Comparison of ENCODE assay signal across 22 cellular contexts in genomic region chr15:64155802-64156651, GRCh38. TPM values are rescaled to one million over a fixed set of nuclear protein-coding genes. Genes with fewer than 3 reads are reported as not detected.
DNase-seq lines count a peak whose midpoint lies in the region; ATAC-seq, FAIRE-seq and TF ChIP-seq lines count a peak whose summit lies in the region.
"Had no signal": no experiment of that assay in that cellular context is flagged by ENCODE, and none has a peak within 500 bp of the region (broad histone marks: within the 10 kb centered on the region; RNA-seq: fewer than 3 reads in every experiment).

No MANE protein-coding gene starts in this region.

- TF ChIP-seq POLR2A in GM12891 (IDR thresholded peaks at IDR 0.05; ENCODE audit: low read depth, low read length): no peak; the same call in 1 of the 2 replicates

- ATAC-seq in activated T-cell treated with anti-CD3 and anti-CD28 coated beads, Interleukin-2, amount 50 U/mL, for 4 hours: no peak
- no peak for ATAC-seq in HG03432 (IDR thresholded peaks at IDR 0.05; ENCODE audit: unreplicated experiment)
- ATAC-seq: activated CD8-positive, alpha-beta T cell treated with anti-CD3 and anti-CD28 coated beads, Interleukin-2, amount 10 ng/mL, durations not matched to agents 7 days and 5 days; T-cell had no signal

- DNase-seq in activated T-cell treated with anti-CD3 and anti-CD28 coated beads, Interleukin-2, amount 50 U/mL, for 24 hours: no peak
- DNase-seq in activated T-cell treated with anti-CD3 and anti-CD28 coated beads, Interleukin-2, amount 50 U/mL, for 4 hours: no peak
- DNase-seq in GM12891 (ENCODE audit: insufficient read length, low spot score) (no peak), nephron progenitor cell (no peak), islet precursor cell (no peak)
- DNase-seq in central memory CD4-positive, alpha-beta T cell: no peak
- DNase-seq: activated CD8-positive, alpha-beta T cell treated with anti-CD3 and anti-CD28 coated beads, Interleukin-2, amount 10 ng/mL, durations not matched to agents 7 days and 5 days; CD4-positive, alpha-beta memory T cell; effector memory CD4-positive, alpha-beta T cell; hypothalamus; kidney glomerular epithelial cell; NCI-H187 treated with DMSO at 0.1 percent for 48 hours; stimulated activated CD8-positive, alpha-beta memory T cell treated with anti-CD3 and anti-CD28 coated beads, Interleukin-4, amount 100 ng/mL, for 48 hours; T-cell; testis; WERI-Rb-1 had no signal

- no peaks in the 10 kb centered on the region for H3K9me3 Mint-ChIP-seq in activated T-cell treated with anti-CD3 and anti-CD28 coated beads, Interleukin-2, amount 50 U/mL, for 24 hours
- H3K9me3 Mint-ChIP-seq in activated T-cell treated with anti-CD3 and anti-CD28 coated beads, Interleukin-2, amount 50 U/mL, for 4 hours: no peaks in the 10 kb centered on the region
- H3K9me3 Mint-ChIP-seq in nephron progenitor cell: no peaks in the 10 kb centered on the region
- H3K9me3 Mint-ChIP-seq: mesothelial cell of epicardium, T-cell had no signal

- no peak for FAIRE-seq in GM12891 (lab: Jason Lieb, UNC)
- FAIRE-seq: H54 had no signal

- TF ChIP-seq CTCF in VCaP (conservative IDR thresholded peaks at IDR 0.05) (no peak), nephron progenitor cell (IDR thresholded peaks at IDR 0.05) (no peak)

- peak overlapping the region; percentile 92; the same call in 1 of the 2 replicates for H3K27ac ChIP-seq in VCaP
- H3K27ac ChIP-seq: testis, WERI-Rb-1 had no signal

- no peak overlapping the region for H3K4me3 Mint-ChIP-seq in activated T-cell treated with anti-CD3 and anti-CD28 coated beads, Interleukin-2, amount 50 U/mL, for 24 hours
- H3K4me3 Mint-ChIP-seq in activated T-cell treated with anti-CD3 and anti-CD28 coated beads, Interleukin-2, amount 50 U/mL, for 4 hours: no peak overlapping the region
- H3K4me3 Mint-ChIP-seq in nephron progenitor cell: no peak overlapping the region
- H3K4me3 Mint-ChIP-seq: activated CD8-positive, alpha-beta T cell treated with anti-CD3 and anti-CD28 coated beads, Interleukin-2, amount 10 ng/mL, durations not matched to agents 7 days and 5 days; CD4-positive, alpha-beta memory T cell; mesothelial cell of epicardium; T-cell had no signal

- peaks cover 65% of the 10 kb centered on the region for H3K36me3 Mint-ChIP-seq in activated T-cell treated with anti-CD3 and anti-CD28 coated beads, Interleukin-2, amount 50 U/mL, for 24 hours (ENCODE audit: low read depth)
- peaks cover 40% of the 10 kb centered on the region for H3K36me3 Mint-ChIP-seq in activated T-cell treated with anti-CD3 and anti-CD28 coated beads, Interleukin-2, amount 50 U/mL, for 4 hours (ENCODE audit: insufficient read depth)
- peaks cover 53% of the 10 kb centered on the region for H3K36me3 Mint-ChIP-seq in nephron progenitor cell (ENCODE audit: low read depth)

- peak overlapping the region; percentile 31 for H3K27ac Mint-ChIP-seq in activated T-cell treated with anti-CD3 and anti-CD28 coated beads, Interleukin-2, amount 50 U/mL, for 24 hours
- peak overlapping the region; percentile 86 for H3K27ac Mint-ChIP-seq in nephron progenitor cell
- H3K27ac Mint-ChIP-seq: mesothelial cell of epicardium, progenitor cell of endocrine pancreas had no signal

- H3K27me3 Mint-ChIP-seq in activated T-cell treated with anti-CD3 and anti-CD28 coated beads, Interleukin-2, amount 50 U/mL, for 24 hours: peaks cover 14% of the 10 kb centered on the region
- H3K27me3 Mint-ChIP-seq in activated T-cell treated with anti-CD3 and anti-CD28 coated beads, Interleukin-2, amount 50 U/mL, for 4 hours (ENCODE audit: low read depth): peaks cover 9% of the 10 kb centered on the region
- H3K27me3 Mint-ChIP-seq in nephron progenitor cell (ENCODE audit: low read depth, poor library complexity): peaks cover 21% of the 10 kb centered on the region

- H3K4me1 Mint-ChIP-seq in activated T-cell treated with anti-CD3 and anti-CD28 coated beads, Interleukin-2, amount 50 U/mL, for 24 hours (ENCODE audit: low read depth): peaks cover 37% of the 10 kb centered on the region
- H3K4me1 Mint-ChIP-seq in activated T-cell treated with anti-CD3 and anti-CD28 coated beads, Interleukin-2, amount 50 U/mL, for 4 hours (ENCODE audit: low read depth): peaks cover 30% of the 10 kb centered on the region
- peaks cover 20% of the 10 kb centered on the region for H3K4me1 Mint-ChIP-seq in nephron progenitor cell

TF ChIP-seq in GM12891, 5 proteins besides CTCF, POLR2A, EP300 and RAD21:
- peak; percentile 33 for TF ChIP-seq POLR2AphosphoS5 (IDR thresholded peaks at IDR 0.05; ENCODE audit: low read depth, low read length)
- no peak for TF ChIP-seq TAF1 (IDR thresholded peaks at IDR 0.05; ENCODE audit: low read depth, low read length)

RNA-seq across cellular contexts. Expression of gene SNX22, which starts 4.5 kb away (rescaled TPM):
- under 1 TPM; 0.26 to 0.35 (median 0.30) TPM for total RNA-seq in activated T-cell treated with anti-CD3 and anti-CD28 coated beads, Interleukin-2, amount 50 U/mL, for 4 hours
- polyA plus RNA-seq in GM12891 (2012; ENCODE audit: low read depth, missing spikeins): 6.4 TPM
- total RNA-seq: smooth muscle cell had no signal

RNA-seq across cellular contexts. Expression of gene PPIB, which starts 6.8 kb away (rescaled TPM):
- 100 to 1,000 TPM; 411 to 479 (median 433) TPM for total RNA-seq in activated T-cell treated with anti-CD3 and anti-CD28 coated beads, Interleukin-2, amount 50 U/mL, for 4 hours
- polyA plus RNA-seq in GM12891 (2012; ENCODE audit: low read depth, missing spikeins): 328 TPM
